ENCODE assay signal across 1 cellular context in the genomic region with DNA sequence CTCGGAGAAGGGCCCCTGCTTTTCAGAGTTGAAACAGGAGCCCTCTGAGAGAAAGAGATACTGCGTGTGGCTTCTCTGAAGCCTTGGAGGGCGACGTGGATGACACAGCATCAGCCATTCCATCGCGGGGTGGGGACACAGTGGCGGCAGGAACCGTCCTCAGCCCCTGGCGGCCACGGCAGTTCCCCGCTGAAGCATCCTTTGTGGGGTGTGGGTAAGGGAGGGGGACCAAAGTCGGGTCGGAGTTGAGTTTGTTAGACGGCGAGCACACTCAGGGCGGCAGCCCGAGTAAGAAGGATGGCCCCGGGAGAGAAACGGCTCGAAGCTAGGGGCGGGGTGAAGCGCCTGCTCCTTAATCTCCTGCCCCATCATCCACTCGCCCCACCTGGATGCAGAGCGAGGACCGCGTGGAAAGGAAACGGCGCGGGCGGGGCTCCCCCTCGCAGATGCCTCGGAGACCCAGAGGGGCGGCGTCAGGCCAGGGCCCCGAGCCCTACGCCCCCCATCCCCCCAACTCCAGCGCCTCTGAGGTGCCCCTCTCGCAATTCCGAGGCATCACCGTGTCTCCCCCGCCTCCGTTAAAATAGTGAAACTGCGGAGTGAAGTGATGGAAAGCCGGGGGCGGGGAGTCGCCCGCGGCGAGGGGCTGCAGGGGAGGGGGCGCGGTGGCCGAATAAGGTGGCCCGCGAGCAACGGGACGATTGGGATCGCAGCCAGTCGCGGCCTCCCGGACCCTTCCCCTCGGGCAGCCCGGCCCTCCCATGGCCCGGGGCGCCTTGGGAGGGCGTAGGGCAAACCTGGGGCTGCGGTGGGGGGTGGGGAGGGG.
TF ChIP-seq lines count a peak whose summit lies in the region.

No MANE protein-coding gene starts in this region.

TF ChIP-seq in HepG2, 621 proteins besides CTCF, POLR2A, EP300 and RAD21 (continued from another document and continues in another):
- TF ChIP-seq, protein P1, sequence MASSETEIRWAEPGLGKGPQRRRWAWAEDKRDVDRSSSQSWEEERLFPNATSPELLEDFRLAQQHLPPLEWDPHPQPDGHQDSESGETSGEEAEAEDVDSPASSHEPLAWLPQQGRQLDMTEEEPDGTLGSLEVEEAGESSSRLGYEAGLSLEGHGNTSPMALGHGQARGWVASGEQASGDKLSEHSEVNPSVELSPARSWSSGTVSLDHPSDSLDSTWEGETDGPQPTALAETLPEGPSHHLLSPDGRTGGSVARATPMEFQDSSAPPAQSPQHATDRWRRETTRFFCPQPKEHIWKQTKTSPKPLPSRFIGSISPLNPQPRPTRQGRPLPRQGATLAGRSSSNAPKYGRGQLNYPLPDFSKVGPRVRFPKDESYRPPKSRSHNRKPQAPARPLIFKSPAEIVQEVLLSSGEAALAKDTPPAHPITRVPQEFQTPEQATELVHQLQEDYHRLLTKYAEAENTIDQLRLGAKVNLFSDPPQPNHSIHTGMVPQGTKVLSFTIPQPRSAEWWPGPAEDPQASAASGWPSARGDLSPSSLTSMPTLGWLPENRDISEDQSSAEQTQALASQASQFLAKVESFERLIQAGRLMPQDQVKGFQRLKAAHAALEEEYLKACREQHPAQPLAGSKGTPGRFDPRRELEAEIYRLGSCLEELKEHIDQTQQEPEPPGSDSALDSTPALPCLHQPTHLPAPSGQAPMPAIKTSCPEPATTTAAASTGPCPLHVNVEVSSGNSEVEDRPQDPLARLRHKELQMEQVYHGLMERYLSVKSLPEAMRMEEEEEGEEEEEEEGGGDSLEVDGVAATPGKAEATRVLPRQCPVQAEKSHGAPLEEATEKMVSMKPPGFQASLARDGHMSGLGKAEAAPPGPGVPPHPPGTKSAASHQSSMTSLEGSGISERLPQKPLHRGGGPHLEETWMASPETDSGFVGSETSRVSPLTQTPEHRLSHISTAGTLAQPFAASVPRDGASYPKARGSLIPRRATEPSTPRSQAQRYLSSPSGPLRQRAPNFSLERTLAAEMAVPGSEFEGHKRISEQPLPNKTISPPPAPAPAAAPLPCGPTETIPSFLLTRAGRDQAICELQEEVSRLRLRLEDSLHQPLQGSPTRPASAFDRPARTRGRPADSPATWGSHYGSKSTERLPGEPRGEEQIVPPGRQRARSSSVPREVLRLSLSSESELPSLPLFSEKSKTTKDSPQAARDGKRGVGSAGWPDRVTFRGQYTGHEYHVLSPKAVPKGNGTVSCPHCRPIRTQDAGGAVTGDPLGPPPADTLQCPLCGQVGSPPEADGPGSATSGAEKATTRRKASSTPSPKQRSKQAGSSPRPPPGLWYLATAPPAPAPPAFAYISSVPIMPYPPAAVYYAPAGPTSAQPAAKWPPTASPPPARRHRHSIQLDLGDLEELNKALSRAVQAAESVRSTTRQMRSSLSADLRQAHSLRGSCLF (CRISPR knock-in tag; IDR thresholded peaks at IDR 0.05; ENCODE audit: borderline replicate concordance) = peak; percentile 20; the same call in 1 of the 2 replicates
- TF ChIP-seq HES4 (CRISPR knock-in tag; IDR thresholded peaks at IDR 0.05; ENCODE audit: borderline replicate concordance) (no peak; the same call in 1 of the 2 replicates), SMARCC2 (IDR thresholded peaks at IDR 0.05) (no peak), TARDBP (CRISPR knock-in tag; IDR thresholded peaks at IDR 0.05) (peak; percentile 47; the same call in 1 of the 2 replicates), ZNF562 (CRISPR knock-in tag; IDR thresholded peaks at IDR 0.05; ENCODE audit: borderline replicate concordance) (no peak), SATB2 (CRISPR knock-in tag; IDR thresholded peaks at IDR 0.05) (no peak), ZNF235 (CRISPR knock-in tag; IDR thresholded peaks at IDR 0.05; ENCODE audit: borderline replicate concordance) (no peak), ZBTB21 (CRISPR knock-in tag; IDR thresholded peaks at IDR 0.05) (no peak), ZSCAN31 (CRISPR knock-in tag; IDR thresholded peaks at IDR 0.05; ENCODE audit: low read depth) (no peak), MED8 (CRISPR knock-in tag; IDR thresholded peaks at IDR 0.05; ENCODE audit: insufficient replicate concordance) (no peak), SUZ12 (IDR thresholded peaks at IDR 0.05; ENCODE audit: low read depth, low read length) (no peak), SRSF9 (IDR thresholded peaks at IDR 0.05; ENCODE audit: borderline replicate concordance, insufficient read depth, low read depth, low read length, poor library complexity, severe bottlenecking) (no peak), STAT5B (CRISPR knock-in tag; IDR thresholded peaks at IDR 0.05) (no peak), AHR (CRISPR knock-in tag; IDR thresholded peaks at IDR 0.05) (no peak), MTF2 (CRISPR knock-in tag; IDR thresholded peaks at IDR 0.05; ENCODE audit: borderline replicate concordance) (no peak), ZNF343 (CRISPR knock-in tag; IDR thresholded peaks at IDR 0.05) (no peak), RBM39 (IDR thresholded peaks at IDR 0.05; ENCODE audit: low read depth, low read length, poor library complexity, severe bottlenecking) (no peak), HDAC1 (CRISPR knock-in tag; IDR thresholded peaks at IDR 0.05) (peak; percentile 60), ZNF34 (CRISPR knock-in tag; IDR thresholded peaks at IDR 0.05; ENCODE audit: borderline replicate concordance) (no peak), ZBTB1 (CRISPR knock-in tag; IDR thresholded peaks at IDR 0.05; ENCODE audit: borderline replicate concordance) (no peak), RBFOX2 (IDR thresholded peaks at IDR 0.05; ENCODE audit: low read depth, low read length) (no peak), PHF5A (CRISPR knock-in tag; IDR thresholded peaks at IDR 0.05; ENCODE audit: low read depth, unreplicated experiment) (no peak)
- TF ChIP-seq, protein P2, sequence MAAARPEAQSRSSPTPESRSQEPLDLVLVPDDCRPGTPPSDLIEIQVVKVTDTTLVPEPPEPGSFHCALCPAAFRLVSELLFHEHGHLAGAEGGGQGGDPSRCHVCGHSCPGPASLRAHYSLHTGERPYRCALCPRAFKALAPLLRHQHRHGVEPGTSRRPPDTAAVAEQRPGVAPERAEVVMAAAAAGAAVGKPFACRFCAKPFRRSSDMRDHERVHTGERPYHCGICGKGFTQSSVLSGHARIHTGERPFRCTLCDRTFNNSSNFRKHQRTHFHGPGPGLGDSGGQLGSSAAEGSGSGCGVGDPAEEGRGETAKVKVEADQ (CRISPR knock-in tag; IDR thresholded peaks at IDR 0.05; ENCODE audit: borderline replicate concordance) = 0 out of 2 replicates have a peak, but pooled peaks have one; percentile 13
- TF ChIP-seq, protein P3, sequence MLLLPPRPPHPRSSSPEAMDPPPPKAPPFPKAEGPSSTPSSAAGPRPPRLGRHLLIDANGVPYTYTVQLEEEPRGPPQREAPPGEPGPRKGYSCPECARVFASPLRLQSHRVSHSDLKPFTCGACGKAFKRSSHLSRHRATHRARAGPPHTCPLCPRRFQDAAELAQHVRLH (CRISPR knock-in tag; IDR thresholded peaks at IDR 0.05; ENCODE audit: borderline replicate concordance, low read depth) = no peak
- TF ChIP-seq, protein P4, sequence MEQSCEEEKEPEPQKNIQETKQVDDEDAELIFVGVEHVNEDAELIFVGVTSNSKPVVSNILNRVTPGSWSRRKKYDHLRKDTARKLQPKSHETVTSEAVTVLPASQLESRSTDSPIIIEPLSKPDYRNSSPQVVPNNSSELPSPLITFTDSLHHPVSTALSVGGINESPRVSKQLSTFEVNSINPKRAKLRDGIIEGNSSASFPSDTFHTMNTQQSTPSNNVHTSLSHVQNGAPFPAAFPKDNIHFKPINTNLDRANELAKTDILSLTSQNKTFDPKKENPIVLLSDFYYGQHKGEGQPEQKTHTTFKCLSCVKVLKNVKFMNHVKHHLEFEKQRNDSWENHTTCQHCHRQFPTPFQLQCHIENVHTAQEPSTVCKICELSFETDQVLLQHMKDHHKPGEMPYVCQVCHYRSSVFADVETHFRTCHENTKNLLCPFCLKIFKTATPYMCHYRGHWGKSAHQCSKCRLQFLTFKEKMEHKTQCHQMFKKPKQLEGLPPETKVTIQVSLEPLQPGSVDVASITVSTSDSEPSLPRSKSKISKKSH (CRISPR knock-in tag; IDR thresholded peaks at IDR 0.05; ENCODE audit: borderline replicate concordance) = peak; percentile 44; the same call in 1 of the 2 replicates
- TF ChIP-seq, protein P5, sequence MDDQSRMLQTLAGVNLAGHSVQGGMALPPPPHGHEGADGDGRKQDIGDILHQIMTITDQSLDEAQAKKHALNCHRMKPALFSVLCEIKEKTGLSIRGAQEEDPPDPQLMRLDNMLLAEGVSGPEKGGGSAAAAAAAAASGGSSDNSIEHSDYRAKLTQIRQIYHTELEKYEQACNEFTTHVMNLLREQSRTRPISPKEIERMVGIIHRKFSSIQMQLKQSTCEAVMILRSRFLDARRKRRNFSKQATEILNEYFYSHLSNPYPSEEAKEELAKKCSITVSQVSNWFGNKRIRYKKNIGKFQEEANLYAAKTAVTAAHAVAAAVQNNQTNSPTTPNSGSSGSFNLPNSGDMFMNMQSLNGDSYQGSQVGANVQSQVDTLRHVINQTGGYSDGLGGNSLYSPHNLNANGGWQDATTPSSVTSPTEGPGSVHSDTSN (CRISPR knock-in tag; IDR thresholded peaks at IDR 0.05; ENCODE audit: borderline replicate concordance) = no peak
- TF ChIP-seq, protein P6, sequence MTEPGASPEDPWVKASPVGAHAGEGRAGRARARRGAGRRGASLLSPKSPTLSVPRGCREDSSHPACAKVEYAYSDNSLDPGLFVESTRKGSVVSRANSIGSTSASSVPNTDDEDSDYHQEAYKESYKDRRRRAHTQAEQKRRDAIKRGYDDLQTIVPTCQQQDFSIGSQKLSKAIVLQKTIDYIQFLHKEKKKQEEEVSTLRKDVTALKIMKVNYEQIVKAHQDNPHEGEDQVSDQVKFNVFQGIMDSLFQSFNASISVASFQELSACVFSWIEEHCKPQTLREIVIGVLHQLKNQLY (CRISPR knock-in tag; IDR thresholded peaks at IDR 0.05) = no peak
- TF ChIP-seq, protein P7, sequence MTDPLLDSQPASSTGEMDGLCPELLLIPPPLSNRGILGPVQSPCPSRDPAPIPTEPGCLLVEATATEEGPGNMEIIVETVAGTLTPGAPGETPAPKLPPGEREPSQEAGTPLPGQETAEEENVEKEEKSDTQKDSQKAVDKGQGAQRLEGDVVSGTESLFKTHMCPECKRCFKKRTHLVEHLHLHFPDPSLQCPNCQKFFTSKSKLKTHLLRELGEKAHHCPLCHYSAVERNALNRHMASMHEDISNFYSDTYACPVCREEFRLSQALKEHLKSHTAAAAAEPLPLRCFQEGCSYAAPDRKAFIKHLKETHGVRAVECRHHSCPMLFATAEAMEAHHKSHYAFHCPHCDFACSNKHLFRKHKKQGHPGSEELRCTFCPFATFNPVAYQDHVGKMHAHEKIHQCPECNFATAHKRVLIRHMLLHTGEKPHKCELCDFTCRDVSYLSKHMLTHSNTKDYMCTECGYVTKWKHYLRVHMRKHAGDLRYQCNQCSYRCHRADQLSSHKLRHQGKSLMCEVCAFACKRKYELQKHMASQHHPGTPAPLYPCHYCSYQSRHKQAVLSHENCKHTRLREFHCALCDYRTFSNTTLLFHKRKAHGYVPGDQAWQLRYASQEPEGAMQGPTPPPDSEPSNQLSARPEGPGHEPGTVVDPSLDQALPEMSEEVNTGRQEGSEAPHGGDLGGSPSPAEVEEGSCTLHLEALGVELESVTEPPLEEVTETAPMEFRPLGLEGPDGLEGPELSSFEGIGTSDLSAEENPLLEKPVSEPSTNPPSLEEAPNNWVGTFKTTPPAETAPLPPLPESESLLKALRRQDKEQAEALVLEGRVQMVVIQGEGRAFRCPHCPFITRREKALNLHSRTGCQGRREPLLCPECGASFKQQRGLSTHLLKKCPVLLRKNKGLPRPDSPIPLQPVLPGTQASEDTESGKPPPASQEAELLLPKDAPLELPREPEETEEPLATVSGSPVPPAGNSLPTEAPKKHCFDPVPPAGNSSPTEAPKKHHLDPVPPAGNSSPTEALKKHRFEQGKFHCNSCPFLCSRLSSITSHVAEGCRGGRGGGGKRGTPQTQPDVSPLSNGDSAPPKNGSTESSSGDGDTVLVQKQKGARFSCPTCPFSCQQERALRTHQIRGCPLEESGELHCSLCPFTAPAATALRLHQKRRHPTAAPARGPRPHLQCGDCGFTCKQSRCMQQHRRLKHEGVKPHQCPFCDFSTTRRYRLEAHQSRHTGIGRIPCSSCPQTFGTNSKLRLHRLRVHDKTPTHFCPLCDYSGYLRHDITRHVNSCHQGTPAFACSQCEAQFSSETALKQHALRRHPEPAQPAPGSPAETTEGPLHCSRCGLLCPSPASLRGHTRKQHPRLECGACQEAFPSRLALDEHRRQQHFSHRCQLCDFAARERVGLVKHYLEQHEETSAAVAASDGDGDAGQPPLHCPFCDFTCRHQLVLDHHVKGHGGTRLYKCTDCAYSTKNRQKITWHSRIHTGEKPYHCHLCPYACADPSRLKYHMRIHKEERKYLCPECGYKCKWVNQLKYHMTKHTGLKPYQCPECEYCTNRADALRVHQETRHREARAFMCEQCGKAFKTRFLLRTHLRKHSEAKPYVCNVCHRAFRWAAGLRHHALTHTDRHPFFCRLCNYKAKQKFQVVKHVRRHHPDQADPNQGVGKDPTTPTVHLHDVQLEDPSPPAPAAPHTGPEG (CRISPR knock-in tag; IDR thresholded peaks at IDR 0.05) = no peak
- TF ChIP-seq, protein P8, sequence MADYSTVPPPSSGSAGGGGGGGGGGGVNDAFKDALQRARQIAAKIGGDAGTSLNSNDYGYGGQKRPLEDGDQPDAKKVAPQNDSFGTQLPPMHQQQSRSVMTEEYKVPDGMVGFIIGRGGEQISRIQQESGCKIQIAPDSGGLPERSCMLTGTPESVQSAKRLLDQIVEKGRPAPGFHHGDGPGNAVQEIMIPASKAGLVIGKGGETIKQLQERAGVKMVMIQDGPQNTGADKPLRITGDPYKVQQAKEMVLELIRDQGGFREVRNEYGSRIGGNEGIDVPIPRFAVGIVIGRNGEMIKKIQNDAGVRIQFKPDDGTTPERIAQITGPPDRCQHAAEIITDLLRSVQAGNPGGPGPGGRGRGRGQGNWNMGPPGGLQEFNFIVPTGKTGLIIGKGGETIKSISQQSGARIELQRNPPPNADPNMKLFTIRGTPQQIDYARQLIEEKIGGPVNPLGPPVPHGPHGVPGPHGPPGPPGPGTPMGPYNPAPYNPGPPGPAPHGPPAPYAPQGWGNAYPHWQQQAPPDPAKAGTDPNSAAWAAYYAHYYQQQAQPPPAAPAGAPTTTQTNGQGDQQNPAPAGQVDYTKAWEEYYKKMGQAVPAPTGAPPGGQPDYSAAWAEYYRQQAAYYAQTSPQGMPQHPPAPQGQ (CRISPR knock-in tag; IDR thresholded peaks at IDR 0.05; ENCODE audit: borderline replicate concordance) = no peak
- TF ChIP-seq, protein P9, sequence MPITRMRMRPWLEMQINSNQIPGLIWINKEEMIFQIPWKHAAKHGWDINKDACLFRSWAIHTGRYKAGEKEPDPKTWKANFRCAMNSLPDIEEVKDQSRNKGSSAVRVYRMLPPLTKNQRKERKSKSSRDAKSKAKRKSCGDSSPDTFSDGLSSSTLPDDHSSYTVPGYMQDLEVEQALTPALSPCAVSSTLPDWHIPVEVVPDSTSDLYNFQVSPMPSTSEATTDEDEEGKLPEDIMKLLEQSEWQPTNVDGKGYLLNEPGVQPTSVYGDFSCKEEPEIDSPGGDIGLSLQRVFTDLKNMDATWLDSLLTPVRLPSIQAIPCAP (CRISPR knock-in tag; IDR thresholded peaks at IDR 0.05; ENCODE audit: low read depth) = no peak
- TF ChIP-seq, protein P10, sequence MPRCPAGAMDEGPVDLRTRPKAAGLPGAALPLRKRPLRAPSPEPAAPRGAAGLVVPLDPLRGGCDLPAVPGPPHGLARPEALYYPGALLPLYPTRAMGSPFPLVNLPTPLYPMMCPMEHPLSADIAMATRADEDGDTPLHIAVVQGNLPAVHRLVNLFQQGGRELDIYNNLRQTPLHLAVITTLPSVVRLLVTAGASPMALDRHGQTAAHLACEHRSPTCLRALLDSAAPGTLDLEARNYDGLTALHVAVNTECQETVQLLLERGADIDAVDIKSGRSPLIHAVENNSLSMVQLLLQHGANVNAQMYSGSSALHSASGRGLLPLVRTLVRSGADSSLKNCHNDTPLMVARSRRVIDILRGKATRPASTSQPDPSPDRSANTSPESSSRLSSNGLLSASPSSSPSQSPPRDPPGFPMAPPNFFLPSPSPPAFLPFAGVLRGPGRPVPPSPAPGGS (CRISPR knock-in tag; IDR thresholded peaks at IDR 0.05) = 0 out of 2 replicates have a peak, but pooled peaks have one; percentile 45
- TF ChIP-seq, protein P11, sequence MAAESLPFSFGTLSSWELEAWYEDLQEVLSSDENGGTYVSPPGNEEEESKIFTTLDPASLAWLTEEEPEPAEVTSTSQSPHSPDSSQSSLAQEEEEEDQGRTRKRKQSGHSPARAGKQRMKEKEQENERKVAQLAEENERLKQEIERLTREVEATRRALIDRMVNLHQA (CRISPR knock-in tag; IDR thresholded peaks at IDR 0.05) = no peak
